In genomic region chr7:13990319-13990983, GRCh38 we compare ENCODE assay signal across 9 cellular contexts. TPM values are rescaled to one million over a fixed set of nuclear protein-coding genes. Genes with fewer than 3 reads are reported as not detected.
DNase-seq lines count a peak whose midpoint lies in the region; ATAC-seq and TF ChIP-seq lines count a peak whose summit lies in the region.
"Had no signal": no experiment of that assay in that cellular context is flagged by ENCODE, and none has a peak within 500 bp of the region (broad histone marks: within the 10 kb centered on the region; RNA-seq: fewer than 3 reads in every experiment).

No MANE protein-coding gene starts in this region.

- dilution Hi-C loops in IMR-90 (cut with HindIII; ENCODE audit: low sequenced_read_pairs, unreplicated experiment), result no loop called here

- POLR2A ChIA-PET in IMR-90 (lab: Charles Lee; ENCODE audit: unreplicated experiment) (interaction anchor here (1.4 kb wide), 1 partner anchor 11 kb away, joined by 3 read pairs; no protein-coding TSS in a partner anchor), PC-9 (lab: Charles Lee; ENCODE audit: unreplicated experiment) (interaction anchor here (0.6 to 1.4 kb wide), 3 partner anchors 9 to 177 kb away, joined by 3 to 9 read pairs (median 3); no protein-coding TSS in a partner anchor)

- H2BK5ac ChIP-seq in IMR-90 (ENCODE audit: low read depth, low read length, poor library complexity, severe bottlenecking), result peak overlapping the region; percentile 69

- peak overlapping the region; percentile 35 for H3K18ac ChIP-seq in IMR-90 (ENCODE audit: low read depth, low read length)

- 0 out of 2 replicates have a peak overlapping the region, but pooled peaks have one; percentile 13 for H4K5ac ChIP-seq in IMR-90 (ENCODE audit: low read depth, low read length)

- peak overlapping the region; percentile 93 for H3K4me2 ChIP-seq in IMR-90 (ENCODE audit: low read depth, low read length)
- H3K4me2 ChIP-seq in PC-9, result peak overlapping the region; percentile 95

- CTCF ChIA-PET in IMR-90 (lab: Yijun Ruan, JAX), result interaction anchor here (0.5 to 1.9 kb wide), 6 partner anchors 10 to 467 kb away, joined by 3 to 6 read pairs (median 4); no protein-coding TSS in a partner anchor
- CTCF ChIA-PET in PC-9 (lab: Charles Lee), result interaction anchor here (0.6 to 2.1 kb wide), 2 partner anchors 248 to 701 kb away, joined by 8 to 10 read pairs; no protein-coding TSS in a partner anchor

- peak; percentile 27 for DNase-seq in DMS114 treated with DMSO at 0.1 percent for 48 hours (lab: John Stamatoyannopoulos, UW; ENCODE audit: unreplicated experiment)
- peak; percentile 37 for DNase-seq in IMR-90
- peak; percentile 53 to 57 for DNase-seq in PC-9
- DNase-seq in brain microvascular endothelial cell, result peak; percentile 53
- peak; percentile 73 for DNase-seq in sigmoid colon
- DNase-seq in 8988T, result no peak
- DNase-seq: activated B cell treated with CpG ODN at 0.5 μM for 24 hours had no signal

- H2BK20ac ChIP-seq in IMR-90 (ENCODE audit: low read depth, low read length), result peak overlapping the region; percentile 46

- WGBS in IMR-90 (ENCODE audit: extremely low coverage in 2 of 2, insufficient read length in 1 of 2), 2 experiments, result 4% methylated on average over 5 of the region's 24 CpGs; no CpG with 5 or more reads in 1 of the 2 experiments
- WGBS in sigmoid colon, 2 donors, result 0% methylated on average over 24 of the region's 24 CpGs

- H3K14ac ChIP-seq in IMR-90 (replicated peaks; ENCODE audit: low read depth, low read length), result peak overlapping the region; percentile 46

- H3K56ac ChIP-seq in IMR-90 (ENCODE audit: extremely low read depth, insufficient read depth, low read length), result peak overlapping the region; percentile 40; the same call in 1 of the 2 replicates

- no peak for TF ChIP-seq EP300 in sigmoid colon (IDR thresholded peaks at IDR 0.05)

- in situ Hi-C loops in IMR-90 (cut with MboI; ENCODE audit: low sequenced_read_pairs) (loop anchor here (25.0 kb wide), 1 partner anchor 1328 kb away; no protein-coding TSS in a partner anchor), brain microvascular endothelial cell (cut with HindIII; ENCODE audit: low pct_ligation_motif_present, low sequenced_read_pairs) (no loop called here)

- TF ChIP-seq CTCF in IMR-90 (conservative IDR thresholded peaks at IDR 0.05; ENCODE audit: low read depth, low read length) (no peak), PC-9 (conservative IDR thresholded peaks at IDR 0.05) (no peak), brain microvascular endothelial cell (IDR thresholded peaks at IDR 0.05; ENCODE audit: low read depth, low read length, missing control alignments) (no peak), sigmoid colon (IDR thresholded peaks at IDR 0.05) (no peak)

- H4K20me1 ChIP-seq in IMR-90 (ENCODE audit: insufficient read depth, low read length) (no peaks in the 10 kb centered on the region), PC-9 (ENCODE audit: insufficient read depth) (no peaks in the 10 kb centered on the region)

- peaks cover 0 to 4% of the 10 kb centered on the region in 2 experiments; a peak in 1 of 4 replicates for H3K79me1 ChIP-seq in IMR-90 (ENCODE audit: low read depth in 1 of 2, low read length in 2 of 2)

- H2AFZ ChIP-seq in IMR-90 (replicated peaks; ENCODE audit: low read length, poor library complexity), result peak overlapping the region; percentile 94
- peak overlapping the region; percentile 90 for H2AFZ ChIP-seq in PC-9

- H2BK120ac ChIP-seq in IMR-90 (ENCODE audit: low read depth, low read length), result peak overlapping the region; percentile 66; the same call in 1 of the 2 replicates

- H4K91ac ChIP-seq in IMR-90 (ENCODE audit: insufficient read depth, low read depth, low read length), result no peak overlapping the region

- peak overlapping the region; percentile 64 for H3K9ac ChIP-seq in IMR-90 (ENCODE audit: low read depth, low read length)

- peaks cover 7% of the 10 kb centered on the region; the same call in 1 of the 2 replicates for H3F3A ChIP-seq in PC-9 (ENCODE audit: insufficient read depth, low read depth)

- H3K27ac ChIP-seq in IMR-90 (ENCODE audit: insufficient read depth, low read length) (peak overlapping the region; percentile 70), PC-9 (peak overlapping the region; percentile 13; the same call in 1 of the 2 replicates), brain microvascular endothelial cell (peak overlapping the region; percentile 59), sigmoid colon (peak overlapping the region; percentile 73 to 84 (median 79))

- H4K8ac ChIP-seq in IMR-90 (ENCODE audit: low read depth in 2 of 2, low read length in 2 of 2), result peak overlapping the region; percentile 8 to 44; a peak in 2 of 4 replicates

- H2BK15ac ChIP-seq in IMR-90 (ENCODE audit: low read depth, low read length), result peak overlapping the region; percentile 64

- ATAC-seq in GM21528 (IDR thresholded peaks at IDR 0.05; ENCODE audit: low FRiP score, unreplicated experiment), result peak; percentile 62
- ATAC-seq in IMR-90 (ENCODE audit: low read depth), result peak; percentile 8

- H2AK9ac ChIP-seq in IMR-90 (replicated peaks; ENCODE audit: low read depth, low read length, poor library complexity), result no peak overlapping the region

- H3K23ac ChIP-seq in IMR-90 (ENCODE audit: low read depth, low read length), result peak overlapping the region; percentile 90

- H3K4me1 ChIP-seq in IMR-90 (ENCODE audit: control insufficient read depth, insufficient read depth, low read length) (no peaks in the 10 kb centered on the region), PC-9 (replicated peaks; ENCODE audit: insufficient read depth) (peaks cover 20% of the 10 kb centered on the region), sigmoid colon (peaks cover 0 to 19% (median 11%) of the 10 kb centered on the region in 4 donors)

- BruUV-seq in IMR-90 (replicated peaks; lab: Mats Ljungman, UMichigan) (no TSS peak), PC-9 (replicated peaks; lab: Mats Ljungman, UMichigan) (TSS peak; percentile 91)

- TF ChIP-seq POLR2A in IMR-90 (IDR thresholded peaks at IDR 0.05; ENCODE audit: low read depth, low read length), result peak; percentile 13; the same call in 1 of the 2 replicates
- TF ChIP-seq POLR2A in sigmoid colon (IDR thresholded peaks at IDR 0.05), result no peak

- peak overlapping the region; percentile 91 for H3K4me3 ChIP-seq in IMR-90 (ENCODE audit: insufficient read depth, low read depth, low read length)
- peak overlapping the region; percentile 59 for H3K4me3 ChIP-seq in PC-9
- peak overlapping the region; percentile 88 for H3K4me3 ChIP-seq in brain microvascular endothelial cell (ENCODE audit: low read depth, low read length)
- H3K4me3 ChIP-seq in iPS-11a (ENCODE audit: low read depth, low read length), result peak overlapping the region; percentile 48
- H3K4me3 ChIP-seq in sigmoid colon, result peak overlapping the region; percentile 40 to 68 (median 61)

- H2AK5ac ChIP-seq in IMR-90 (ENCODE audit: low read depth, low read length), result peak overlapping the region; percentile 59; the same call in 1 of the 2 replicates

- no peak for TF ChIP-seq RAD21 in IMR-90 (IDR thresholded peaks at IDR 0.05; ENCODE audit: low read length)

- H3K9me3 ChIP-seq in IMR-90 (ENCODE audit: control insufficient read depth, insufficient read depth, low read length) (no peaks in the 10 kb centered on the region), PC-9 (ENCODE audit: insufficient read depth, low read depth) (no peaks in the 10 kb centered on the region), sigmoid colon (no peaks in the 10 kb centered on the region)

- peak overlapping the region; percentile 71 for H3K4ac ChIP-seq in IMR-90 (ENCODE audit: low read depth, low read length)

- no peaks in the 10 kb centered on the region for H3K79me2 ChIP-seq in PC-9 (ENCODE audit: low read depth)

- no peaks in the 10 kb centered on the region for H3K9me1 ChIP-seq in IMR-90 (ENCODE audit: insufficient read depth, low read length)

- H3K27me3 ChIP-seq in IMR-90 (ENCODE audit: control insufficient read depth, insufficient read depth, low read length) (no peaks in the 10 kb centered on the region), PC-9 (ENCODE audit: insufficient read depth, low read depth) (no peaks in the 10 kb centered on the region), brain microvascular endothelial cell (replicated peaks) (no peaks in the 10 kb centered on the region), sigmoid colon (no peaks in the 10 kb centered on the region)

- intact Hi-C loops in IMR-90 (cut with micrococcal nuclease), result loop anchor here (2.0 kb wide), 3 partner anchors 140 to 708 kb away; no protein-coding TSS in a partner anchor
- intact Hi-C loops in PC-9 (cut with micrococcal nuclease; ENCODE audit: unreplicated experiment), result loop anchor here (2.0 kb wide), 3 partner anchors 248 to 468 kb away; no protein-coding TSS in a partner anchor
- intact Hi-C loops in sigmoid colon (cut with DNase I), result no loop called here

- H3K36me3 ChIP-seq in IMR-90 (ENCODE audit: control insufficient read depth, insufficient read depth, low read length) (no peaks in the 10 kb centered on the region), PC-9 (ENCODE audit: low read depth) (no peaks in the 10 kb centered on the region), brain microvascular endothelial cell (replicated peaks) (no peaks in the 10 kb centered on the region), sigmoid colon (no peaks in the 10 kb centered on the region)

- no peaks in the 10 kb centered on the region for H3K9me2 ChIP-seq in PC-9 (ENCODE audit: insufficient read depth)

TF ChIP-seq in IMR-90, 13 proteins besides CTCF, POLR2A, EP300 and RAD21:
- peak; percentile 73 for TF ChIP-seq BHLHE40 (IDR thresholded peaks at IDR 0.05; ENCODE audit: low read depth, low read length)
- TF ChIP-seq CEBPB (IDR thresholded peaks at IDR 0.05; ENCODE audit: low read depth, low read length), result no peak
- TF ChIP-seq FOS (IDR thresholded peaks at IDR 0.05; ENCODE audit: low read depth, low read length), result no peak
- no peak for TF ChIP-seq MAZ (IDR thresholded peaks at IDR 0.05; ENCODE audit: borderline replicate concordance, low read depth, low read length)
- TF ChIP-seq RFX5 (IDR thresholded peaks at IDR 0.05; ENCODE audit: low read depth, low read length), result no peak
TF ChIP-seq in IMR-90: peak in this region for 1.

RNA-seq across cellular contexts. Expression of gene ETV1, which starts 1.0 kb away (rescaled TPM):
- 17.2 and 21.1 TPM in 2 replicates for total RNA-seq in IMR-90 (2012; rRNA removed)
- 8.6 and 11.9 TPM in 2 replicates for polyA plus RNA-seq in IMR-90 (2012; rRNA removed)
- 3.8 and 7.2 TPM in 2 replicates for polyA plus RNA-seq in IMR-90 (2012; cell fraction: cytosol; rRNA removed)
- polyA plus RNA-seq in IMR-90 (2012; cell fraction: nucleus; rRNA removed; ENCODE audit: low replicate concordance), result 7.0 and 10.1 TPM in 2 replicates
- 4.3 and 9.0 TPM in 2 replicates for total RNA-seq in PC-9 (2021)
- 10 to 100 TPM in 2 of 4 donors, 1 to 10 TPM in 2; 6.5 to 13.6 (median 9.0) TPM for total RNA-seq in sigmoid colon
- polyA plus RNA-seq in sigmoid colon, result 1 to 10 TPM in 1 of 3 donors, under 1 TPM in 2; 0.60 to 1.5 (median 0.69) TPM
- total RNA-seq: activated B cell treated with CpG ODN at 0.5 μM for 24 hours had no signal

Comparison
In these comparisons a context has a peak if more than half of its experiments do, and no peak if none do; other contexts are left out.
1. H3K27ac ChIP-seq: peak in every context shown above with its lines; median percentile 79 in sigmoid colon; 70 in IMR-90; 59 in brain microvascular endothelial cell; 13 in PC-9.